In the genomic region with DNA sequence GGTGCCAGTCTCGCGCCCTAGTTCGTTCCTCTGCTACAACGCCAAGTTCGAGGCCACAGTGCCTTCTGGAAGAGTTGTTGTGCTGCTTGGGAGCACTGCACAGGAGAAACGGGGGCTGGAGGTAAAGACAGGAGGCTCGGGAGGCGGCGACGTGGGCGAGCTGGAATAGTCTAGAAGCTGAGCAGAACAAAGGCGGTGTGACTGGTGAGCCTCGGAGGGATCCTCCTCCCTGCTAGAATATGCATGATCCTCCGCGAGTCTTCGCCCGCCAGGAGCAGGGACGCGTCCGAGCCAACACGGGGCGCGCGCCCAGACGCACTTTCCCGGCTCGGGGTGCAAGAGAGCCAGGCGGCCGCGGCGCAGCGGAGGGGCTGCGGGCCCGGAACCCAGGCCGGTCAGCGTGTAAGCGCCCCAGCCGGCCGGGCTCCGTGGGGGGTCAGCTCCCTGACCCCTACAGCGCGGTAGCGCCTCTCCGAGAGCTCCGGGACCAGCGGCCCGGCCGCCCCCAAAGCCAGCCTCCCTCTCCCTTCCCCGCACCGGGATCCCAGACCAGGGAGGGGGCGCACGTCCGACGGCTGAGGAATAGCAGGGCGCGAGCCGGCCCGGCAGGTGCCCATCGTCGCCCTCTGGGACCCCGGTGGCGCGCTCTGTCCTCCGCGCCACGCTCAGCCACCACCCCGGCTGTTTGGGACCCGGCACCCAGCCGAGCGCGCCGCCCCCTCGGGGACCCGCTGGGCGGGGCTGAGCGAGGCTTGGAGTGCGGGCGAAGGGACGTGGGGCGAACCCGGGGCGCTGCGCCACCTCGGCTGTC, we compare ENCODE assay signal across 11 cellular contexts.
DNase-seq lines count a peak whose midpoint lies in the region; ATAC-seq and TF ChIP-seq lines count a peak whose summit lies in the region.
"Had no signal": no experiment of that assay in that cellular context is flagged by ENCODE, and none has a peak within 500 bp of the region (broad histone marks: within the 10 kb centered on the region; RNA-seq: fewer than 3 reads in every experiment).

No MANE protein-coding gene starts in this region.

- H2AFZ ChIP-seq in parathyroid adenoma, result peak overlapping the region; percentile 65

- peaks cover 0 to 1% (median 0%) of the 10 kb centered on the region in 8 donors for H3K9me3 Mint-ChIP-seq in CD4-positive, alpha-beta memory T cell
- no peaks in the 10 kb centered on the region for H3K9me3 Mint-ChIP-seq in activated naive CD8-positive, alpha-beta T cell treated with anti-CD3 and anti-CD28 coated beads for 36 hours

- H3K9ac ChIP-seq in parathyroid adenoma, result no peak overlapping the region

- H3K79me2 ChIP-seq in parathyroid adenoma, result no peaks in the 10 kb centered on the region

- no peak overlapping the region for H3K4me3 ChIP-seq in CD4-positive, alpha-beta memory T cell (ENCODE audit: low read length in 2 of 2)
- H3K4me3 ChIP-seq in right cardiac atrium (ENCODE audit: low read length) (peak overlapping the region; percentile 41), parathyroid adenoma (ENCODE audit: low read depth, low read length) (no peak overlapping the region)
- H3K4me3 ChIP-seq: SJCRH30 had no signal

- POLR2A ChIA-PET in CD4-positive, alpha-beta memory T cell (lab: Charles Lee; ENCODE audit: partially characterized antibody), result no interaction called here

- WGBS in right cardiac atrium, result 8% methylated on average over 84 of the region's 84 CpGs

- TF ChIP-seq CTCF in parathyroid adenoma (IDR thresholded peaks at IDR 0.05), result no peak

- no peak overlapping the region for H3K27ac ChIP-seq in CD4-positive, alpha-beta memory T cell (ENCODE audit: low read depth, low read length)
- H3K27ac ChIP-seq in right cardiac atrium (ENCODE audit: low read length), result no peak overlapping the region
- no peak overlapping the region for H3K27ac ChIP-seq in parathyroid adenoma
- H3K27ac ChIP-seq: neutrophil, SJCRH30 had no signal

- H3K4me3 Mint-ChIP-seq in CD4-positive, alpha-beta memory T cell, result peak overlapping the region in 5 of 8 donors; percentile 40 to 64 (median 46)
- peak overlapping the region; percentile 18 for H3K4me3 Mint-ChIP-seq in activated naive CD8-positive, alpha-beta T cell treated with anti-CD3 and anti-CD28 coated beads for 36 hours

- H3K27me3 ChIP-seq in CD4-positive, alpha-beta memory T cell (ENCODE audit: insufficient read depth, low read length), result peaks cover 3% of the 10 kb centered on the region
- H3K27me3 ChIP-seq in right cardiac atrium (ENCODE audit: control insufficient read depth, insufficient read depth), result no peaks in the 10 kb centered on the region
- no peaks in the 10 kb centered on the region for H3K27me3 ChIP-seq in parathyroid adenoma (ENCODE audit: control insufficient read depth, insufficient read depth, low read length)
- H3K27me3 ChIP-seq: SJCRH30 had no signal

- CTCF ChIA-PET in CD4-positive, alpha-beta memory T cell (lab: Charles Lee; ENCODE audit: partially characterized antibody), result no interaction called here

- DNase-seq in CD4-positive, alpha-beta memory T cell, result no peak
- no peak for DNase-seq in activated naive CD8-positive, alpha-beta T cell treated with anti-CD3 and anti-CD28 coated beads for 36 hours
- DNase-seq in right cardiac atrium (no peak), NCI-H524 (lab: John Stamatoyannopoulos, UW) (no peak), hippocampal formation (lab: John Stamatoyannopoulos, UW) (no peak)
- DNase-seq: activated T-cell treated with anti-CD3 and anti-CD28 coated beads, Interleukin-2, amount 50 U/mL, for 1 hour; SJCRH30 had no signal

- no peaks in the 10 kb centered on the region for H3K9me3 ChIP-seq in CD4-positive, alpha-beta memory T cell (ENCODE audit: control insufficient read depth in 1 of 2, low read length in 2 of 2)
- no peaks in the 10 kb centered on the region for H3K9me3 ChIP-seq in right cardiac atrium (ENCODE audit: control insufficient read depth, low read length)
- no peaks in the 10 kb centered on the region for H3K9me3 ChIP-seq in parathyroid adenoma (ENCODE audit: control insufficient read depth, low read length)
- H3K9me3 ChIP-seq: neutrophil, SJCRH30 had no signal

- H3K27ac Mint-ChIP-seq in CD4-positive, alpha-beta memory T cell, result peak overlapping the region in 1 of 7 donors; percentile 69
- H3K27ac Mint-ChIP-seq in activated naive CD8-positive, alpha-beta T cell treated with anti-CD3 and anti-CD28 coated beads for 36 hours, result no peak overlapping the region

- H3K4me1 Mint-ChIP-seq in CD4-positive, alpha-beta memory T cell, result peaks cover 6 to 21% (median 12%) of the 10 kb centered on the region in 4 donors
- peaks cover 8% of the 10 kb centered on the region for H3K4me1 Mint-ChIP-seq in activated naive CD8-positive, alpha-beta T cell treated with anti-CD3 and anti-CD28 coated beads for 36 hours

- peaks cover 38 to 43% of the 10 kb centered on the region in 2 donors for H3K27me3 Mint-ChIP-seq in CD4-positive, alpha-beta memory T cell
- peaks cover 63% of the 10 kb centered on the region for H3K27me3 Mint-ChIP-seq in activated naive CD8-positive, alpha-beta T cell treated with anti-CD3 and anti-CD28 coated beads for 36 hours

- H3K4me2 ChIP-seq in parathyroid adenoma (ENCODE audit: low read length), result peak overlapping the region; percentile 55

- intact Hi-C loops in CD4-positive, alpha-beta memory T cell (cut with micrococcal nuclease), result no loop called here
- intact Hi-C loops in right cardiac atrium (cut with DNase I), result no loop called here

- peak; percentile 32 for ATAC-seq in right cardiac atrium
- ATAC-seq in HG03135 (IDR thresholded peaks at IDR 0.05; ENCODE audit: unreplicated experiment), result no peak
- no peak for ATAC-seq in HG03571 (IDR thresholded peaks at IDR 0.05; ENCODE audit: unreplicated experiment)

- H3K4me1 ChIP-seq in CD4-positive, alpha-beta memory T cell (ENCODE audit: insufficient read depth, low read length), result no peaks in the 10 kb centered on the region
- H3K4me1 ChIP-seq in right cardiac atrium (ENCODE audit: control insufficient read depth, insufficient read depth, low read length), result no peaks in the 10 kb centered on the region
- peaks cover 12% of the 10 kb centered on the region for H3K4me1 ChIP-seq in parathyroid adenoma
- H3K4me1 ChIP-seq: SJCRH30 had no signal

- H3K36me3 Mint-ChIP-seq in CD4-positive, alpha-beta memory T cell, result no peaks in the 10 kb centered on the region
- H3K36me3 Mint-ChIP-seq in activated naive CD8-positive, alpha-beta T cell treated with anti-CD3 and anti-CD28 coated beads for 36 hours, result no peaks in the 10 kb centered on the region

- no peaks in the 10 kb centered on the region for H3K36me3 ChIP-seq in CD4-positive, alpha-beta memory T cell (ENCODE audit: insufficient read depth, low read length)
- no peaks in the 10 kb centered on the region for H3K36me3 ChIP-seq in parathyroid adenoma (ENCODE audit: control insufficient read depth, insufficient read depth, low read length)
- H3K36me3 ChIP-seq: neutrophil, SJCRH30 had no signal

Comparison
In these comparisons a context has a peak if more than half of its experiments do, and no peak if none do; other contexts are left out.
1. ATAC-seq: peak in right cardiac atrium (2 of 2); none in HG03135 (single experiment) and HG03571 (single experiment).